Comparison of ENCODE assay signal across 8 cellular contexts in genomic region chr7:39833180-39833788, GRCh38.
DNase-seq lines count a peak whose midpoint lies in the region; ATAC-seq and TF ChIP-seq lines count a peak whose summit lies in the region.
"Not testable (repeated sequence)": the region's sequence is repeated elsewhere in the genome, so short reads cannot be mapped to it uniquely, and the experiment has no call there.

No MANE protein-coding gene starts in this region.

- not testable (repeated sequence) for H3K4me1 Mint-ChIP-seq in osteocyte (ENCODE audit: unreplicated experiment)

- DNase-seq in DMS114 treated with DMSO at 0.1 percent for 48 hours (lab: John Stamatoyannopoulos, UW; ENCODE audit: unreplicated experiment): peak; percentile 60
- peak; percentile 86 for DNase-seq in NCI-H69 (lab: John Stamatoyannopoulos, UW)
- peak; percentile 2 to 3 for DNase-seq in activated CD4-positive, alpha-beta T cell treated with anti-CD3 and anti-CD28 coated beads, Interleukin-2, amount 50 U/mL, for 24 hours (ENCODE audit: low read depth in 1 of 2, low spot score in 1 of 2)
- peak; percentile 29 to 30 for DNase-seq in cardiac fibroblast (ENCODE audit: low read depth in 2 of 2)
- DNase-seq in hypothalamus (lab: John Stamatoyannopoulos, UW): peak in 41 of 51 donors; percentile 2 to 68 (median 32)
- not testable (repeated sequence) for DNase-seq in osteocyte (ENCODE audit: extremely low spot score, unreplicated experiment)
- peak in 34 of 49 donors; percentile 10 to 68 (median 30) for DNase-seq in substantia nigra (lab: John Stamatoyannopoulos, UW)

- H3K27ac Mint-ChIP-seq in osteocyte (ENCODE audit: unreplicated experiment): not testable (repeated sequence)

- TF ChIP-seq CTCF in cardiac fibroblast (IDR thresholded peaks at IDR 0.05; ENCODE audit: low read depth, low read length); osteocyte (IDR thresholded peaks at IDR 0.05): not testable (repeated sequence)

- H3K4me3 ChIP-seq in cardiac fibroblast (replicated peaks in 1 of 2; ENCODE audit: low read depth in 2 of 2, low read length in 2 of 2): peak overlapping the region in 1 of 2 donors; percentile 42

- peaks cover 75% of the 10 kb centered on the region for H3K27me3 Mint-ChIP-seq in osteocyte (ENCODE audit: unreplicated experiment)

- H3K36me3 Mint-ChIP-seq in osteocyte (ENCODE audit: unreplicated experiment): not testable (repeated sequence)

- H3K9me3 Mint-ChIP-seq in osteocyte (ENCODE audit: unreplicated experiment): not testable (repeated sequence)

- H3K27ac ChIP-seq in substantia nigra (ENCODE audit: low read depth, low read length, poor library complexity, severe bottlenecking): not testable (repeated sequence)

- peak overlapping the region; percentile 66 for H3K4me3 Mint-ChIP-seq in osteocyte (ENCODE audit: unreplicated experiment)

- peak; percentile 64 for ATAC-seq in HG03442 (IDR thresholded peaks at IDR 0.05; ENCODE audit: unreplicated experiment)
